ENCODE assay signal across 19 cellular contexts in the genomic region with DNA sequence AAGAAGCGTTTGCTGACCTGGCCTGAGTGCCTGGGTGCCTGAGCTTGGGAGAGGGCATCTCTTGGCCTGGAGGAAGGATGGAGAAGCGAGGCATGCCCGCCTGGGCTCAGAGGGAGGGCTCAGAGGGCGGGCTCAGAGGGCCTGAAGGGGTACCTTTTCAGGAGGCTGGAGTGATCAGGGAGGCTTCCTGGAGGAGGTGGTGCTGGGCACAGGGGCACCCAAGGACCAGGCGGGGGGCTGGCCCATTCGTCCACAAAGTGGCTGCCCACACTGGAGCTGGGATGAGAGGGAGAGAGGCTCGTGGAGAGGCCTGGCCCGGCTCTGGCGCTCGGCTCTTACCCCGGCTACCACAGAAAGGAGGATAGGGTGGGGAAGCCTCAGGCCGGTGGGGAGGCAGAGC. TPM values are rescaled to one million over a fixed set of nuclear protein-coding genes. Genes with fewer than 3 reads are reported as not detected.
DNase-seq lines count a peak whose midpoint lies in the region; ATAC-seq, FAIRE-seq and TF ChIP-seq lines count a peak whose summit lies in the region.
"Had no signal": no experiment of that assay in that cellular context is flagged by ENCODE, and none has a peak within 500 bp of the region (broad histone marks: within the 10 kb centered on the region; RNA-seq: fewer than 3 reads in every experiment).

No MANE protein-coding gene starts in this region.

- in situ Hi-C loops in K562 (cut with MboI): no loop called here

- H3K27ac ChIP-seq in K562 (ENCODE audit: extremely low read depth, low read depth, low read length): no peak overlapping the region

- no peak overlapping the region for H3K4me3 Mint-ChIP-seq in stimulated activated memory B cell treated with anti-CD40 and anti-IgM and Interleukin-4, amounts not matched to agents 10 μg/mL and 1 μg/mL and 100 μg/mL, for 72 hours
- H3K4me3 Mint-ChIP-seq: CD4-positive, alpha-beta memory T cell had no signal

- no peaks in the 10 kb centered on the region for H3K36me3 ChIP-seq in K562 (ENCODE audit: control insufficient read depth, insufficient read depth, low read length)

- H3K9me1 ChIP-seq in K562 (ENCODE audit: control insufficient read depth, insufficient read depth, low read length): no peaks in the 10 kb centered on the region

- DNase-seq in K562 (ENCODE audit: extremely low read depth in 1 of 4, low spot score in 3 of 4) (no peak), left lobe of liver (ENCODE audit: low spot score) (no peak), Kasumi-1 (lab: John Stamatoyannopoulos, UW) (no peak)
- DNase-seq in activated CD4-positive, alpha-beta T cell treated with anti-CD3 and anti-CD28 coated beads for 48 hours: no peak
- DNase-seq: C1 segment of cervical spinal cord; Calu3; CD4-positive, alpha-beta memory T cell; COR-L47; DMS53; DMS79 treated with DMSO at 0.1 percent for 48 hours; GF-D8; GOT3; H7; HCEC 1CT had no signal

- H3K9ac ChIP-seq in K562 (ENCODE audit: insufficient read depth in 1 of 2, low read depth in 2 of 2, low read length in 2 of 2): no peak overlapping the region; a peak in 1 of 4 replicates

- TF ChIP-seq RAD21 in K562 (CRISPR knock-in tag; conservative IDR thresholded peaks at IDR 0.05 in 1 of 2, IDR thresholded peaks at IDR 0.05 in 1 of 2): no peak

- FAIRE-seq in K562 (lab: Jason Lieb, UNC): no peak
- FAIRE-seq: GM12891, GM18507 had no signal

- no peak overlapping the region for H3K4me3 ChIP-seq in K562

- no peaks in the 10 kb centered on the region for H3K36me3 Mint-ChIP-seq in stimulated activated memory B cell treated with anti-CD40 and anti-IgM and Interleukin-4, amounts not matched to agents 10 μg/mL and 1 μg/mL and 100 μg/mL, for 72 hours
- H3K36me3 Mint-ChIP-seq: CD4-positive, alpha-beta memory T cell had no signal

- ATAC-seq in K562 (no peak), left lobe of liver (peak; percentile 1), GM21528 (IDR thresholded peaks at IDR 0.05; ENCODE audit: low FRiP score, unreplicated experiment) (no peak)
- ATAC-seq in stimulated activated memory B cell treated with anti-CD40 and anti-IgM and Interleukin-4, amounts not matched to agents 10 μg/mL and 1 μg/mL and 100 μg/mL, for 72 hours: peak; percentile 3

- H2AFZ ChIP-seq in K562 (ENCODE audit: low read depth, low read length): no peak overlapping the region

- H3K9me3 ChIP-seq in K562 (replicated peaks; ENCODE audit: control insufficient read depth, insufficient read depth, low read depth, low read length): no peaks in the 10 kb centered on the region

- WGBS in K562 (ENCODE audit: insufficient coverage, low coverage, missing lambda C conversion rate): 56% methylated on average over 10 of the region's 12 CpGs

- peaks cover 65% of the 10 kb centered on the region for H3K27me3 Mint-ChIP-seq in stimulated activated memory B cell treated with anti-CD40 and anti-IgM and Interleukin-4, amounts not matched to agents 10 μg/mL and 1 μg/mL and 100 μg/mL, for 72 hours

- no peaks in the 10 kb centered on the region for H3K4me1 Mint-ChIP-seq in stimulated activated memory B cell treated with anti-CD40 and anti-IgM and Interleukin-4, amounts not matched to agents 10 μg/mL and 1 μg/mL and 100 μg/mL, for 72 hours
- H3K4me1 Mint-ChIP-seq: CD4-positive, alpha-beta memory T cell had no signal

- TF ChIP-seq CTCF in K562 (IDR thresholded peaks at IDR 0.05 in 2 of 3, conservative IDR thresholded peaks at IDR 0.05 in 1 of 3; ENCODE audit: insufficient read depth in 2 of 3, low read depth in 1 of 3, low read length in 3 of 3): no peak

- H3K27ac Mint-ChIP-seq in stimulated activated memory B cell treated with anti-CD40 and anti-IgM and Interleukin-4, amounts not matched to agents 10 μg/mL and 1 μg/mL and 100 μg/mL, for 72 hours: no peak overlapping the region
- H3K27ac Mint-ChIP-seq: CD4-positive, alpha-beta memory T cell had no signal

- H4K20me1 ChIP-seq in K562 (replicated peaks; ENCODE audit: control insufficient read depth, insufficient read depth, low read length): 0 out of 2 replicates have a peak, but pooled peaks cover 5% of the 10 kb centered on the region

- no peaks in the 10 kb centered on the region for H3K79me2 ChIP-seq in K562 (ENCODE audit: control insufficient read depth, insufficient read depth, low read length)

- no peaks in the 10 kb centered on the region for H3K9me3 Mint-ChIP-seq in stimulated activated memory B cell treated with anti-CD40 and anti-IgM and Interleukin-4, amounts not matched to agents 10 μg/mL and 1 μg/mL and 100 μg/mL, for 72 hours

- TF ChIP-seq POLR2A in K562 (conservative IDR thresholded peaks at IDR 0.05): no peak

- intact Hi-C loops in K562 (cut with micrococcal nuclease): no loop called here

- BruUV-seq in K562 (replicated peaks; lab: Mats Ljungman, UMichigan): no TSS peak

- H3K4me2 ChIP-seq in K562 (ENCODE audit: insufficient read depth, low read length): no peak overlapping the region

- POLR2A ChIA-PET in K562 (lab: Yijun Ruan, JAX): interaction anchor here (0.6 to 1.5 kb wide), 3 partner anchors 9 to 54 kb away, joined by 3 to 4 read pairs (median 3); no protein-coding TSS in a partner anchor

- no peak for TF ChIP-seq EP300 in K562 (IDR thresholded peaks at IDR 0.05; ENCODE audit: low read length)

- peaks cover 0 to 27% of the 10 kb centered on the region in 2 experiments; a peak in 3 of 5 replicates for H3K27me3 ChIP-seq in K562 (ENCODE audit: control insufficient read depth in 2 of 2, insufficient read depth in 2 of 2, low read length in 2 of 2)

- H3K4me1 ChIP-seq in K562 (replicated peaks in 1 of 2; ENCODE audit: control insufficient read depth in 2 of 2, insufficient read depth in 2 of 2, low read length in 2 of 2): peaks cover 0 to 32% of the 10 kb centered on the region in 2 experiments; a peak in 3 of 5 replicates

- CTCF ChIA-PET in K562 (lab: Yijun Ruan, JAX; ENCODE audit: low intra/inter-chr PET ratio): no interaction called here

TF ChIP-seq in K562, 482 proteins besides CTCF, POLR2A, EP300 and RAD21 (continues in another document):
- no peak for TF ChIP-seq SRSF7 (optimal IDR thresholded peaks at IDR 0.05; ENCODE audit: low read depth, low read length)
- TF ChIP-seq NCOR1 (IDR thresholded peaks at IDR 0.05): no peak
- TF ChIP-seq POLR2G (IDR thresholded peaks at IDR 0.05; ENCODE audit: low read depth, low read length): 0 out of 2 replicates have a peak, but pooled peaks have one; percentile 31
- TF ChIP-seq ZNF395 (CRISPR knock-in tag; IDR thresholded peaks at IDR 0.05): no peak
- peak; percentile 85 for TF ChIP-seq ZFP36 (IDR thresholded peaks at IDR 0.05; ENCODE audit: low read depth, low read length, partially characterized antibody)
- no peak for TF ChIP-seq ESRRB (CRISPR knock-in tag; IDR thresholded peaks at IDR 0.05; ENCODE audit: borderline replicate concordance)
- TF ChIP-seq, protein P1, sequence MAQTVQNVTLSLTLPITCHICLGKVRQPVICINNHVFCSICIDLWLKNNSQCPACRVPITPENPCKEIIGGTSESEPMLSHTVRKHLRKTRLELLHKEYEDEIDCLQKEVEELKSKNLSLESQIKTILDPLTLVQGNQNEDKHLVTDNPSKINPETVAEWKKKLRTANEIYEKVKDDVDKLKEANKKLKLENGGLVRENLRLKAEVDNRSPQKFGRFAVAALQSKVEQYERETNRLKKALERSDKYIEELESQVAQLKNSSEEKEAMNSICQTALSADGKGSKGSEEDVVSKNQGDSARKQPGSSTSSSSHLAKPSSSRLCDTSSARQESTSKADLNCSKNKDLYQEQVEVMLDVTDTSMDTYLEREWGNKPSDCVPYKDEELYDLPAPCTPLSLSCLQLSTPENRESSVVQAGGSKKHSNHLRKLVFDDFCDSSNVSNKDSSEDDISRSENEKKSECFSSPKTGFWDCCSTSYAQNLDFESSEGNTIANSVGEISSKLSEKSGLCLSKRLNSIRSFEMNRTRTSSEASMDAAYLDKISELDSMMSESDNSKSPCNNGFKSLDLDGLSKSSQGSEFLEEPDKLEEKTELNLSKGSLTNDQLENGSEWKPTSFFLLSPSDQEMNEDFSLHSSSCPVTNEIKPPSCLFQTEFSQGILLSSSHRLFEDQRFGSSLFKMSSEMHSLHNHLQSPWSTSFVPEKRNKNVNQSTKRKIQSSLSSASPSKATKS (CRISPR knock-in tag; IDR thresholded peaks at IDR 0.05): no peak

RNA-seq across cellular contexts. Expression of gene ASS1, which starts 32.8 kb away (rescaled TPM):
- total RNA-seq in K562 (2011; cell fraction: chromatin; rRNA removed; ENCODE audit: low replicate concordance): 1.7 and 3.4 TPM in 2 replicates
- 2.6 and 4.0 TPM in 2 replicates for total RNA-seq in K562 (2011; cell fraction: nucleolus; rRNA removed)
- total RNA-seq in K562 (2011; cell fraction: nucleoplasm; rRNA removed): 1.6 and 2.4 TPM in 2 replicates
- total RNA-seq in K562 (2014; rRNA removed) (4.6 and 4.8 TPM in 2 replicates), K562 (2014; rRNA removed; fragmentation: Illumina TruSeq; extraction: Trizol) (2.2 and 4.2 TPM in 2 replicates), K562 (2015; rRNA removed; fragmentation: Illumina TruSeq; extraction: Trizol) (1.5 and 1.7 TPM in 2 replicates), K562 (2021) (3.7 TPM in 2 replicates), left lobe of liver (1,233 TPM)
- polyA plus RNA-seq in K562 (2011; rRNA removed) (2.9 and 4.7 TPM in 2 replicates), K562 (2014; fragmentation: Illumina TruSeq; extraction: Trizol) (5.7 and 5.9 TPM in 2 replicates), K562 (2014; fragmentation: Nextera tagmentation; extraction: Ambion mirVana) (1 to 10 TPM; 1.7 to 3.6 TPM), K562 (2014; rRNA removed) (3.8 and 6.5 TPM in 2 replicates)
- 3.0 and 5.3 TPM in 2 replicates for polyA plus RNA-seq in K562 (2011; cell fraction: cytosol; rRNA removed)
- polyA plus RNA-seq in K562 (2011; cell fraction: nucleus; rRNA removed): 1.8 and 3.1 TPM in 2 replicates
- polyA plus RNA-seq in K562 (2012): 2.6 and 82.8 TPM in 2 replicates
- 1.8 and 4.5 TPM in 2 replicates for polyA minus RNA-seq in K562 (2011; rRNA and poly(A)+ RNA removed)
- 13.4 and 14.5 TPM in 2 replicates for polyA minus RNA-seq in K562 (2011; cell fraction: cytosol; rRNA and poly(A)+ RNA removed)
- 2.6 and 3.0 TPM in 2 replicates for polyA minus RNA-seq in K562 (2011; cell fraction: nucleus; rRNA and poly(A)+ RNA removed)
- total RNA-seq: A172; CD4-positive, alpha-beta memory T cell had no signal
- polyA plus RNA-seq: CD4-positive, alpha-beta memory T cell had no signal

Comparison
In these comparisons a context has a peak if more than half of its experiments do, and no peak if none do; other contexts are left out.
1. ATAC-seq: peak in left lobe of liver (single experiment) and stimulated activated memory B cell treated with anti-CD40 and anti-IgM and Interleukin-4, amounts not matched to agents 10 μg/mL and 1 μg/mL and 100 μg/mL, for 72 hours (single experiment); none in K562 (single experiment) and GM21528 (single experiment).
2. RNA of gene ASS1, which starts 32.8 kb away (total RNA-seq): 1,233 TPM in left lobe of liver (single experiment); 1.5 to 4.8 TPM in K562; every median in the first group is over 100 times any median in the second.